9 cellular contexts compared by ENCODE assay signal in the genomic region with DNA sequence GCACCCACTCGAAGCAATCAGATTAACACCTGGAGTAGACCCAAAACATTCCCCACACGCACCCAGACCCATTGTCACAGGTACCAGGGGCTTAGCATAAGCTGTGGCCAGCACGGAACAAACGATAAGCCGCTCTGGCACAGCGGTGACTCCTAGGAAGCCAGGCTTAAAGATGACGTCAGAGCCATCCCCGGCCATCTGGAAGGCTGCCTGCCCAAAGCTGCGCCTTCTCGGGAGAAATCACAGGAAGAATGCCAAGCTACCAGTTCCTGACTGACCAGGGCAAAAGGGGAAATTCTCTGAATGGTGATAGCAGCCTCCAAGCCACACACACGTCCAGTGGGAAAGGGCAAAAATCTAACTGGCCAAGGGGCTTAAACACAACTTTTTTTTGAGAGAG. TPM values are rescaled to one million over a fixed set of nuclear protein-coding genes. Genes with fewer than 3 reads are reported as not detected.
A peak's percentile ranks its signal among the peaks of the same experiment; 100 is the strongest.
DNase-seq lines count a peak whose midpoint lies in the region; ATAC-seq and TF ChIP-seq lines count a peak whose summit lies in the region.
"Had no signal": no experiment of that assay in that cellular context is flagged by ENCODE, and none has a peak within 500 bp of the region (broad histone marks: within the 10 kb centered on the region; RNA-seq: fewer than 3 reads in every experiment).

No MANE protein-coding gene starts in this region.

- H3K9me3 ChIP-seq in body of pancreas = no peaks in the 10 kb centered on the region

- H3K4me1 ChIP-seq in body of pancreas = peaks cover 12% of the 10 kb centered on the region

- 12 to 17% methylated on average over 10 to 11 of the region's 11 CpGs for WGBS in body of pancreas, 2 donors

- no peak overlapping the region for H3K4me3 Mint-ChIP-seq in stimulated activated naive CD8-positive, alpha-beta T cell treated with anti-CD3 and anti-CD28 coated beads, Interleukin-15, amount 100 ng/mL, for 72 hours
- no peak overlapping the region for H3K4me3 Mint-ChIP-seq in stimulated activated naive B cell treated with anti-CD40 and anti-IgM and Interleukin-4, amounts not matched to agents 10 μg/mL and 1 μg/mL and 100 μg/mL, for 72 hours

- no peaks in the 10 kb centered on the region for H3K9me3 Mint-ChIP-seq in stimulated activated naive CD8-positive, alpha-beta T cell treated with anti-CD3 and anti-CD28 coated beads, Interleukin-15, amount 100 ng/mL, for 72 hours
- no peaks in the 10 kb centered on the region for H3K9me3 Mint-ChIP-seq in stimulated activated naive B cell treated with anti-CD40 and anti-IgM and Interleukin-4, amounts not matched to agents 10 μg/mL and 1 μg/mL and 100 μg/mL, for 72 hours

- H3K27ac Mint-ChIP-seq in stimulated activated naive CD8-positive, alpha-beta T cell treated with anti-CD3 and anti-CD28 coated beads, Interleukin-15, amount 100 ng/mL, for 72 hours = no peak overlapping the region
- H3K27ac Mint-ChIP-seq in stimulated activated naive B cell treated with anti-CD40 and anti-IgM and Interleukin-4, amounts not matched to agents 10 μg/mL and 1 μg/mL and 100 μg/mL, for 72 hours = no peak overlapping the region

- no peaks in the 10 kb centered on the region for H3K36me3 Mint-ChIP-seq in stimulated activated naive B cell treated with anti-CD40 and anti-IgM and Interleukin-4, amounts not matched to agents 10 μg/mL and 1 μg/mL and 100 μg/mL, for 72 hours

- H3K36me3 ChIP-seq in body of pancreas (replicated peaks in 1 of 2; ENCODE audit: insufficient read depth in 1 of 2, low read depth in 2 of 2) = no peaks in the 10 kb centered on the region

- no peaks in the 10 kb centered on the region for H3K27me3 ChIP-seq in body of pancreas

- no peaks in the 10 kb centered on the region for H3K4me1 Mint-ChIP-seq in stimulated activated naive CD8-positive, alpha-beta T cell treated with anti-CD3 and anti-CD28 coated beads, Interleukin-15, amount 100 ng/mL, for 72 hours
- no peaks in the 10 kb centered on the region for H3K4me1 Mint-ChIP-seq in stimulated activated naive B cell treated with anti-CD40 and anti-IgM and Interleukin-4, amounts not matched to agents 10 μg/mL and 1 μg/mL and 100 μg/mL, for 72 hours

- H3K27ac ChIP-seq in body of pancreas = peak overlapping the region; percentile 36 to 74 (median 58)

- DNase-seq in AG08396 (ENCODE audit: low spot score) (peak; percentile 91), NCI-H1092 (lab: John Stamatoyannopoulos, UW) (peak; percentile 26), body of pancreas (peak; percentile 90 to 94 (median 93)), lung microvascular endothelial cell (ENCODE audit: low read depth in 2 of 2) (peak; percentile 6 to 83)
- DNase-seq in stimulated activated naive CD8-positive, alpha-beta T cell treated with anti-CD3 and anti-CD28 coated beads, Interleukin-15, amount 100 ng/mL, for 72 hours = no peak
- no peak for DNase-seq in stimulated activated naive B cell treated with anti-CD40 and anti-IgM and Interleukin-4, amounts not matched to agents 10 μg/mL and 1 μg/mL and 100 μg/mL, for 72 hours
- no peak for DNase-seq in activated naive CD4-positive, alpha-beta T cell (lab: John Stamatoyannopoulos, UW)
- DNase-seq: cortex of kidney had no signal

- TF ChIP-seq CTCF in body of pancreas (IDR thresholded peaks at IDR 0.05) = no peak

- intact Hi-C loops in body of pancreas (cut with DNase I) = no loop called here

- TF ChIP-seq POLR2A in body of pancreas (IDR thresholded peaks at IDR 0.05) = no peak

- peak; percentile 99 for ATAC-seq in body of pancreas
- no peak for ATAC-seq in stimulated activated naive CD8-positive, alpha-beta T cell treated with anti-CD3 and anti-CD28 coated beads, Interleukin-15, amount 100 ng/mL, for 72 hours
- ATAC-seq in stimulated activated naive B cell treated with anti-CD40 and anti-IgM and Interleukin-4, amounts not matched to agents 10 μg/mL and 1 μg/mL and 100 μg/mL, for 72 hours (replicated peaks) = no peak
- ATAC-seq in HG02798 (IDR thresholded peaks at IDR 0.05; ENCODE audit: poor library complexity, unreplicated experiment) = no peak

- H3K4me3 ChIP-seq in body of pancreas = no peak overlapping the region

- no peaks in the 10 kb centered on the region for H3K27me3 Mint-ChIP-seq in stimulated activated naive CD8-positive, alpha-beta T cell treated with anti-CD3 and anti-CD28 coated beads, Interleukin-15, amount 100 ng/mL, for 72 hours
- peaks cover 0 to 6% of the 10 kb centered on the region in 2 donors for H3K27me3 Mint-ChIP-seq in stimulated activated naive B cell treated with anti-CD40 and anti-IgM and Interleukin-4, amounts not matched to agents 10 μg/mL and 1 μg/mL and 100 μg/mL, for 72 hours

RNA-seq across cellular contexts. Expression of gene WIPI2, which starts 13.0 kb away (rescaled TPM):
- total RNA-seq in body of pancreas = 10 to 100 TPM; 26.5 to 45.5 TPM
- 54.0 and 63.7 TPM in 2 replicates for total RNA-seq in lung microvascular endothelial cell

Comparison
In these comparisons a context has a peak if more than half of its experiments do, and no peak if none do; other contexts are left out.
1. DNase-seq: peak in AG08396 (single experiment), NCI-H1092 (single experiment), body of pancreas (4 of 4) and lung microvascular endothelial cell (2 of 2); none in stimulated activated naive CD8-positive, alpha-beta T cell treated with anti-CD3 and anti-CD28 coated beads, Interleukin-15, amount 100 ng/mL, for 72 hours (0 of 2), stimulated activated naive B cell treated with anti-CD40 and anti-IgM and Interleukin-4, amounts not matched to agents 10 μg/mL and 1 μg/mL and 100 μg/mL, for 72 hours (single experiment) and activated naive CD4-positive, alpha-beta T cell (0 of 4).